8 cellular contexts compared by ENCODE assay signal in the genomic region with DNA sequence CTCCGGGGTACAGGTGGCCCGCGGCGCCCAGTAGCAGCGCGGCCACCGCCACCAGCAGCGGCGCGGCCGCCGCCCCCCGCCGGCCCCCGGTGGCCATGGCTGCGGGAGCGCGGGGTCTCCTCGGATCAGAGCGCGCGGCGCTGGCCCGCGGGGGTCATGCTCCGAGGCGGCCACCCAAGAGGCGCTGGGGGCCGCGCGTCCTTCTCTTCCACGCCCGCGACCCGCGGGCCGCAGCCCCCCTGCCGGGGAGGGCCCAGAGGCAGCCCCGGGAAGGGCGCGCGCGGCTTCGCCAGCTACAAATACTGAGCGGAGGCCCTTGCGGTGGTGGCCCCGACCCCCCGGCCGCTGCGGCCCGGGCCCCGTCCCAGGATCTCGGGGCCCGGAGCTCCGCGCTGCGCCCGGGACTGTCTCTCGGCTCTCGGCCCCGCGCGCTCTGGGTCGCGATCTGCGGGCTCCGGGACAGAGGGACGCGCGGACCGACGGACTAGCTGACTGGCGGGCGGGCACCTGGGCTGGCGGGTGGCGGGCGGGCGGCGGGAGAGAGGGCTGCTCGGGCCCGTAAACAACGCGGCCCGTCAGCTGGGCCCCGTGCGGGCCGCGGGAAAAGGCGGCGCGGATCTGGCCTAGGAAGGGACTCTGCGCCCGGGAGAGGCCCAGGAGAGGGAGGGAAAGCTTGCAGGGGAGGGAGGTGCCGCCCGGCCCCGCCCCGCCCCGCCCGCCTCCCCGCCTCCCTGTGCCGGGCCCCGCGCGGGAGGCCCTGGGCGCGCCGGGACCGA. TPM values are rescaled to one million over a fixed set of nuclear protein-coding genes. Genes with fewer than 3 reads are reported as not detected.
A peak's percentile ranks its signal among the peaks of the same experiment; 100 is the strongest.
DNase-seq lines count a peak whose midpoint lies in the region; ATAC-seq and TF ChIP-seq lines count a peak whose summit lies in the region.

A gene (minus strand): TSS at position 620 of the 776 bp plus-strand sequence. CDS start 523 bp downstream, at position 97.

- DNase-seq in NCI-H1105 treated with DMSO at 0.1 percent for 48 hours (lab: John Stamatoyannopoulos, UW) (peak; percentile 84), SW480 (ENCODE audit: low spot score) (peak; percentile 88), astrocyte of the spinal cord (ENCODE audit: low read depth, low spot score) (peak; percentile 89), hepatocyte (ENCODE audit: low spot score) (peak; percentile 95), putamen (ENCODE audit: low spot score) (peak; percentile 91), activated gamma-delta T cell treated with Interleukin-2 at 50 U/mL for 16 hours (no peak)

- peak within 1 kb of the TSS; percentile 95 for H3K27ac ChIP-seq in hepatocyte

- H4K20me1 ChIP-seq in hepatocyte (ENCODE audit: insufficient read depth, poor library complexity, severe bottlenecking) = peaks cover 34% of the 10 kb centered on the region

- WGBS in hepatocyte (ENCODE audit: low lambda C conversion rate, missing lambda C conversion rate) = under 1% methylated on average over 66 of the region's 108 CpGs

- H3K79me2 ChIP-seq in hepatocyte = peaks cover 49% of the 10 kb centered on the region

- H3K9me3 ChIP-seq in ES-I3 (ENCODE audit: control insufficient read depth, insufficient read depth, low read length) (no peaks in the 10 kb centered on the region), hepatocyte (ENCODE audit: low read depth) (no peaks in the 10 kb centered on the region)

- H3K4me2 ChIP-seq in hepatocyte = peak within 1 kb of the TSS; percentile 92

- H3K36me3 ChIP-seq in ES-I3 (ENCODE audit: insufficient read depth, low read length) (no peaks in the 10 kb centered on the region), hepatocyte (replicated peaks; ENCODE audit: insufficient read depth, low read depth) (no peaks in the 10 kb centered on the region)

- in situ Hi-C loops in astrocyte of the spinal cord (cut with HindIII; ENCODE audit: low sequenced_read_pairs) = no loop called here

- TF ChIP-seq CTCF in astrocyte of the spinal cord (IDR thresholded peaks at IDR 0.05; ENCODE audit: low read depth, low read length) (no peak), hepatocyte (IDR thresholded peaks at IDR 0.05; ENCODE audit: poor library complexity) (no peak)

- peak within 1 kb of the TSS; percentile 78 for H3K9ac ChIP-seq in ES-I3 (ENCODE audit: low read depth, low read length)

- peak within 1 kb of the TSS; percentile 94 for H2AFZ ChIP-seq in hepatocyte

- 0 out of 2 replicates have a peak, but pooled peaks cover 2% of the 10 kb centered on the region for H3K4me1 ChIP-seq in ES-I3 (ENCODE audit: insufficient read depth, low read length)
- peaks cover 12% of the 10 kb centered on the region for H3K4me1 ChIP-seq in hepatocyte (ENCODE audit: insufficient read depth)

- H3K4me3 ChIP-seq in astrocyte of the spinal cord (ENCODE audit: low read depth, low read length) (peak within 1 kb of the TSS; percentile 57), hepatocyte (peak within 1 kb of the TSS; percentile 98)

- no peaks in the 10 kb centered on the region for H3K27me3 ChIP-seq in hepatocyte

- ATAC-seq in HG02571 (IDR thresholded peaks at IDR 0.05; ENCODE audit: unreplicated experiment) = peak; percentile 71

- no peaks in the 10 kb centered on the region for H3K9me2 ChIP-seq in hepatocyte (replicated peaks; ENCODE audit: insufficient read depth)

RNA-seq across cellular contexts. Expression of the gene that starts here (rescaled TPM):
- 49.9 and 59.0 TPM in 2 replicates for total RNA-seq in hepatocyte
- polyA plus RNA-seq in hepatocyte = 17.0 and 17.7 TPM in 2 replicates
